24 cellular contexts compared by ENCODE assay signal in genomic region chr16:84354306-84354705, GRCh38. TPM values are rescaled to one million over a fixed set of nuclear protein-coding genes. Genes with fewer than 3 reads are reported as not detected.
"Had no signal": no experiment of that assay in that cellular context is flagged by ENCODE, and none has a peak within 500 bp of the region (broad histone marks: within the 10 kb centered on the region; RNA-seq: fewer than 3 reads in every experiment).

No MANE protein-coding gene starts in this region.

- DNase-seq: activated CD4-positive, alpha-beta T cell treated with anti-CD3 and anti-CD28 coated beads for 48 hours; activated CD4-positive, CD25-positive, alpha-beta regulatory T cell; activated CD8-positive, alpha-beta memory T cell treated with anti-CD3 and anti-CD28 coated beads, Interleukin-2, amount 10 ng/mL, durations not matched to agents 7 days and 5 days; activated CD8-positive, alpha-beta T cell treated with anti-CD3 and anti-CD28 coated beads for 36 hours; activated effector memory CD4-positive, alpha-beta T cell treated with anti-CD3 and anti-CD28 coated beads, Interleukin-2, amount 50 U/mL, for 16 hours; activated naive CD4-positive, alpha-beta T cell treated with anti-CD3 and anti-CD28 coated beads, Interleukin-2, amount 10 ng/mL, durations not matched to agents 7 days and 5 days; activated T-cell treated with anti-CD3 and anti-CD28 coated beads for 4 hours; amygdala; erythroblast; glutamatergic neuron; hypothalamus; mesenchymal stem cell; occipital lobe; right lobe of liver; stimulated activated CD4-positive, alpha-beta T cell treated with anti-CD3 and anti-CD28 coated beads, Interleukin-2, amount 100 ng/mL, for 24 hours; stomach; T-helper 17 cell; transverse colon had no signal

- H3K36me3 ChIP-seq: right lobe of liver, stomach, transverse colon, vagina had no signal

- ATAC-seq: activated CD8-positive, alpha-beta memory T cell treated with anti-CD3 and anti-CD28 coated beads, Interleukin-2, amount 10 ng/mL, durations not matched to agents 7 days and 5 days; activated CD8-positive, alpha-beta T cell treated with anti-CD3 and anti-CD28 coated beads for 36 hours; stimulated activated effector memory CD8-positive, alpha-beta T cell treated with anti-CD3 and anti-CD28 coated beads, Interleukin-12 subunit alpha, Interleukin-12 subunit beta, amount 100 ng/mL, for 72 hours; T-helper 17 cell had no signal

- H3K9me3 ChIP-seq: right lobe of liver, stomach, transverse colon, vagina had no signal

- H3K27ac ChIP-seq: right lobe of liver, stomach, transverse colon, vagina had no signal

- H3K27me3 ChIP-seq: right lobe of liver, stomach, transverse colon, vagina had no signal

- H3K4me3 ChIP-seq: right lobe of liver, skin epidermis, stomach, transverse colon, vagina had no signal

RNA-seq across cellular contexts. Expression of gene ATP2C2, which starts 14.0 kb away (rescaled TPM):
- total RNA-seq: activated CD8-positive, alpha-beta memory T cell treated with anti-CD3 and anti-CD28 coated beads, Interleukin-2, amount 10 ng/mL, durations not matched to agents 7 days and 5 days; activated CD8-positive, alpha-beta T cell treated with anti-CD3 and anti-CD28 coated beads for 36 hours; chondrocyte; mononuclear cell; myocyte; T-helper 17 cell had no signal

RNA-seq across cellular contexts. Expression of gene WFDC1, which starts 59.6 kb away (rescaled TPM):
- total RNA-seq: activated CD8-positive, alpha-beta memory T cell treated with anti-CD3 and anti-CD28 coated beads, Interleukin-2, amount 10 ng/mL, durations not matched to agents 7 days and 5 days; activated CD8-positive, alpha-beta T cell treated with anti-CD3 and anti-CD28 coated beads for 36 hours; T-helper 17 cell had no signal
